ENCODE assay signal across 9 cellular contexts in genomic region chr22:49855491-49855911, GRCh38. TPM values are rescaled to one million over a fixed set of nuclear protein-coding genes. Genes with fewer than 3 reads are reported as not detected.
DNase-seq lines count a peak whose midpoint lies in the region; ATAC-seq and TF ChIP-seq lines count a peak whose summit lies in the region.
"Had no signal": no experiment of that assay in that cellular context is flagged by ENCODE, and none has a peak within 500 bp of the region (broad histone marks: within the 10 kb centered on the region; RNA-seq: fewer than 3 reads in every experiment).

No MANE protein-coding gene starts in this region.

- no peak for TF ChIP-seq CTCF in DOHH2 (IDR thresholded peaks at IDR 0.05; ENCODE audit: low read depth, low read length, poor library complexity, severe bottlenecking)
- TF ChIP-seq CTCF in coronary artery (IDR thresholded peaks at IDR 0.05): no peak
- TF ChIP-seq CTCF in neural progenitor cell (IDR thresholded peaks at IDR 0.05): no peak

- H3K4me1 ChIP-seq in DOHH2 (ENCODE audit: control insufficient read depth, low read length): peaks cover 25% of the 10 kb centered on the region
- peaks cover 16% of the 10 kb centered on the region for H3K4me1 ChIP-seq in neural progenitor cell

- H3K36me3 Mint-ChIP-seq in neural progenitor cell: peaks cover 10% of the 10 kb centered on the region

- H3K27ac ChIP-seq in DOHH2 (ENCODE audit: low read depth, low read length) (no peak overlapping the region), coronary artery (no peak overlapping the region), neural progenitor cell (no peak overlapping the region)
- H3K27ac ChIP-seq: right lobe of liver had no signal

- H3K36me3 ChIP-seq in DOHH2 (ENCODE audit: control insufficient read depth, low read length) (peaks cover 35% of the 10 kb centered on the region), neural progenitor cell (no peaks in the 10 kb centered on the region)
- H3K36me3 ChIP-seq: right lobe of liver had no signal

- no peaks in the 10 kb centered on the region for H3K9me2 ChIP-seq in DOHH2 (replicated peaks; ENCODE audit: control insufficient read depth, low read length)

- no peak for ATAC-seq in GM18861 (IDR thresholded peaks at IDR 0.05; ENCODE audit: unreplicated experiment)
- no peak for ATAC-seq in HG02938 (IDR thresholded peaks at IDR 0.05; ENCODE audit: unreplicated experiment)
- ATAC-seq: right lobe of liver had no signal

- no peaks in the 10 kb centered on the region for H3K9me3 ChIP-seq in DOHH2 (ENCODE audit: control insufficient read depth, insufficient read depth, low read length)
- H3K9me3 ChIP-seq in neural progenitor cell (ENCODE audit: low read depth): no peaks in the 10 kb centered on the region
- H3K9me3 ChIP-seq: right lobe of liver had no signal

- peak overlapping the region; percentile 99 for H3K4me3 Mint-ChIP-seq in neural progenitor cell

- peak; percentile 15 for DNase-seq in NCI-H69 (lab: John Stamatoyannopoulos, UW)
- no peak for DNase-seq in coronary artery (ENCODE audit: low spot score)
- DNase-seq in neural progenitor cell (ENCODE audit: low spot score): no peak
- DNase-seq in RPMI8226: no peak
- DNase-seq in nucleus accumbens (lab: John Stamatoyannopoulos, UW): no peak

- H3K9me3 Mint-ChIP-seq in neural progenitor cell: peaks cover 3% of the 10 kb centered on the region

- H3K79me2 ChIP-seq in DOHH2 (ENCODE audit: control insufficient read depth, low read length) (peaks cover 65% of the 10 kb centered on the region), neural progenitor cell (ENCODE audit: low read depth) (peaks cover 64% of the 10 kb centered on the region)

- H3K4me1 Mint-ChIP-seq in neural progenitor cell: peaks cover 21% of the 10 kb centered on the region

- H3K4me2 ChIP-seq in DOHH2 (ENCODE audit: low read length): peak overlapping the region; percentile 87
- H3K4me2 ChIP-seq in neural progenitor cell: peak overlapping the region; percentile 92

- H3K27me3 Mint-ChIP-seq in neural progenitor cell (ENCODE audit: insufficient read depth, low read depth): peaks cover 29% of the 10 kb centered on the region

- H4K20me1 ChIP-seq in DOHH2 (ENCODE audit: control insufficient read depth, insufficient read depth, low read depth, low read length): peaks cover 31% of the 10 kb centered on the region
- peaks cover 55% of the 10 kb centered on the region for H4K20me1 ChIP-seq in neural progenitor cell (ENCODE audit: low read depth)

- no peak overlapping the region for H3K27ac Mint-ChIP-seq in neural progenitor cell

- no peak overlapping the region for H2AFZ ChIP-seq in neural progenitor cell (replicated peaks)

- H3F3A ChIP-seq in DOHH2 (ENCODE audit: control insufficient read depth, insufficient read depth): peaks cover 2% of the 10 kb centered on the region
- H3F3A ChIP-seq in neural progenitor cell (ENCODE audit: low read depth): peaks cover 12% of the 10 kb centered on the region

- peaks cover 3% of the 10 kb centered on the region for H3K27me3 ChIP-seq in DOHH2 (ENCODE audit: control insufficient read depth, low read length)
- peaks cover 26% of the 10 kb centered on the region for H3K27me3 ChIP-seq in neural progenitor cell
- H3K27me3 ChIP-seq: right lobe of liver had no signal

- H3K9ac ChIP-seq in neural progenitor cell: peak overlapping the region; percentile 43

- peak overlapping the region; percentile 98 for H3K4me3 ChIP-seq in DOHH2 (ENCODE audit: low read length)
- H3K4me3 ChIP-seq in coronary artery: peak overlapping the region; percentile 83
- peak overlapping the region; percentile 70 for H3K4me3 ChIP-seq in neural progenitor cell

RNA-seq across cellular contexts. Expression of gene ZBED4, which starts 1.9 kb away (rescaled TPM):
- total RNA-seq in neural progenitor cell (ENCODE audit: low replicate concordance): 23.1 and 29.3 TPM in 2 replicates

RNA-seq across cellular contexts. Expression of gene BRD1, which starts 27.8 kb away (rescaled TPM):
- total RNA-seq in neural progenitor cell (ENCODE audit: low replicate concordance): 31.2 and 46.7 TPM in 2 replicates
